Comparison of ENCODE assay signal across 1 cellular context in genomic region chr21:28671549-28672195, GRCh38.
TF ChIP-seq lines count a peak whose summit lies in the region.

No MANE protein-coding gene starts in this region.

TF ChIP-seq in K562, 482 proteins besides CTCF, POLR2A, EP300 and RAD21 (continued from another document):
- TF ChIP-seq, protein P1, sequence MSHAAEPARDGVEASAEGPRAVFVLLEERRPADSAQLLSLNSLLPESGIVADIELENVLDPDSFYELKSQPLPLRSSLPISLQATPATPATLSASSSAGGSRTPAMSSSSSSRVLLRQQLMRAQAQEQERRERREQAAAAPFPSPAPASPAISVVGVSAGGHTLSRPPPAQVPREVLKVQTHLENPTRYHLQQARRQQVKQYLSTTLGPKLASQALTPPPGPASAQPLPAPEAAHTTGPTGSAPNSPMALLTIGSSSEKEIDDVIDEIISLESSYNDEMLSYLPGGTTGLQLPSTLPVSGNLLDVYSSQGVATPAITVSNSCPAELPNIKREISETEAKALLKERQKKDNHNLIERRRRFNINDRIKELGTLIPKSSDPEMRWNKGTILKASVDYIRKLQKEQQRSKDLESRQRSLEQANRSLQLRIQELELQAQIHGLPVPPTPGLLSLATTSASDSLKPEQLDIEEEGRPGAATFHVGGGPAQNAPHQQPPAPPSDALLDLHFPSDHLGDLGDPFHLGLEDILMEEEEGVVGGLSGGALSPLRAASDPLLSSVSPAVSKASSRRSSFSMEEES (CRISPR knock-in tag; IDR thresholded peaks at IDR 0.05) = peak; percentile 48; the same call in 1 of the 2 replicates
- TF ChIP-seq, protein P2, sequence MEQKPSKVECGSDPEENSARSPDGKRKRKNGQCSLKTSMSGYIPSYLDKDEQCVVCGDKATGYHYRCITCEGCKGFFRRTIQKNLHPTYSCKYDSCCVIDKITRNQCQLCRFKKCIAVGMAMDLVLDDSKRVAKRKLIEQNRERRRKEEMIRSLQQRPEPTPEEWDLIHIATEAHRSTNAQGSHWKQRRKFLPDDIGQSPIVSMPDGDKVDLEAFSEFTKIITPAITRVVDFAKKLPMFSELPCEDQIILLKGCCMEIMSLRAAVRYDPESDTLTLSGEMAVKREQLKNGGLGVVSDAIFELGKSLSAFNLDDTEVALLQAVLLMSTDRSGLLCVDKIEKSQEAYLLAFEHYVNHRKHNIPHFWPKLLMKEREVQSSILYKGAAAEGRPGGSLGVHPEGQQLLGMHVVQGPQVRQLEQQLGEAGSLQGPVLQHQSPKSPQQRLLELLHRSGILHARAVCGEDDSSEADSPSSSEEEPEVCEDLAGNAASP (IDR thresholded peaks at IDR 0.05) = no peak
TF ChIP-seq in K562: peak in this region for 1.
